ENCODE assay signal across 33 cellular contexts in the genomic region with DNA sequence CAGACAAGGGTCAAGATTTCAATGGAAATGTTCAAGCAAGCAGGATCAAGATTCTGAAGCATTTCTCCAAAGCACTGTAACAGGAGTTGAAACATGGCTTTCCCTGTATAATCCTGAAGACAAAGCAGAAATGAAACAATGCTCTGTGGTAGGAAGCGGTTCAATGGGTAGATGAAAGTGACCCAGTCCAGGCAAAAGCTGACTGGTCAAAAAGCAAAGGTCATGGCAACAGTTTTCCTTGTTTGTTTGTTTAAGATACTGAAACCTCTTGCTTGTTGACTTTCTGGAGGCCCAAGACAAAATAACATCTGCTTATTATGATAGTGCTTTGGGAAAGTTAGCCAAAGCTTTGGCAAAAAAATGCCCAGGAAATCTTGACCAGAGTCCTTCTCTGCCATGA.
"Had no signal": no experiment of that assay in that cellular context is flagged by ENCODE, and none has a peak within 500 bp of the region (broad histone marks: within the 10 kb centered on the region; RNA-seq: fewer than 3 reads in every experiment).

No MANE protein-coding gene starts in this region.

- H3K27ac ChIP-seq: brain microvascular endothelial cell, WERI-Rb-1 had no signal

- H3K4me3 ChIP-seq: K562 had no signal

- H3K27me3 Mint-ChIP-seq: activated CD4-positive, alpha-beta memory T cell treated with anti-CD3 and anti-CD28 coated beads, Interleukin-2, amount 10 ng/mL, durations not matched to agents 7 days and 5 days; activated CD8-positive, alpha-beta memory T cell treated with anti-CD3 and anti-CD28 coated beads, Interleukin-2, amount 10 ng/mL, durations not matched to agents 7 days and 5 days; activated naive CD8-positive, alpha-beta T cell treated with anti-CD3 and anti-CD28 coated beads for 36 hours; central memory CD8-positive, alpha-beta T cell had no signal

- H3K4me1 Mint-ChIP-seq: activated CD4-positive, alpha-beta memory T cell treated with anti-CD3 and anti-CD28 coated beads, Interleukin-2, amount 10 ng/mL, durations not matched to agents 7 days and 5 days; activated CD8-positive, alpha-beta memory T cell treated with anti-CD3 and anti-CD28 coated beads, Interleukin-2, amount 10 ng/mL, durations not matched to agents 7 days and 5 days; activated naive CD8-positive, alpha-beta T cell treated with anti-CD3 and anti-CD28 coated beads for 36 hours; central memory CD8-positive, alpha-beta T cell had no signal

- H3K36me3 Mint-ChIP-seq: activated CD8-positive, alpha-beta memory T cell treated with anti-CD3 and anti-CD28 coated beads, Interleukin-2, amount 10 ng/mL, durations not matched to agents 7 days and 5 days; activated naive CD8-positive, alpha-beta T cell treated with anti-CD3 and anti-CD28 coated beads for 36 hours had no signal

- H3K36me3 ChIP-seq: brain microvascular endothelial cell, WERI-Rb-1 had no signal

- H3K27ac Mint-ChIP-seq: activated CD4-positive, alpha-beta memory T cell treated with anti-CD3 and anti-CD28 coated beads, Interleukin-2, amount 10 ng/mL, durations not matched to agents 7 days and 5 days; activated CD8-positive, alpha-beta memory T cell treated with anti-CD3 and anti-CD28 coated beads, Interleukin-2, amount 10 ng/mL, durations not matched to agents 7 days and 5 days; activated naive CD8-positive, alpha-beta T cell treated with anti-CD3 and anti-CD28 coated beads for 36 hours had no signal

- DNase-seq: activated CD4-positive, alpha-beta memory T cell treated with anti-CD3 and anti-CD28 coated beads, Interleukin-2, amount 10 ng/mL, durations not matched to agents 7 days and 5 days; activated CD4-positive, alpha-beta T cell treated with anti-CD3 and anti-CD28 coated beads for 1 hour; activated CD4-positive, alpha-beta T cell treated with anti-CD3 and anti-CD28 coated beads for 48 hours; activated CD4-positive, CD25-positive, alpha-beta regulatory T cell; activated CD8-positive, alpha-beta memory T cell treated with anti-CD3 and anti-CD28 coated beads for 24 hours; activated CD8-positive, alpha-beta memory T cell treated with anti-CD3 and anti-CD28 coated beads, Interleukin-2, amount 10 ng/mL, durations not matched to agents 7 days and 5 days; activated CD8-positive, alpha-beta memory T cell treated with anti-CD3 and anti-CD28 coated beads, Interleukin-2, amount 50 U/mL, for 48 hours; activated effector memory CD4-positive, alpha-beta T cell treated with Interleukin-2 at 50 U/mL for 16 hours; activated naive CD4-positive, alpha-beta T cell treated with anti-CD3 and anti-CD28 coated beads, Interleukin-2, amount 50 U/mL, for 16 hours; activated naive CD8-positive, alpha-beta T cell treated with anti-CD3 and anti-CD28 coated beads for 36 hours; activated T-cell treated with anti-CD3 and anti-CD28 coated beads, Interleukin-2, amount 50 U/mL, for 48 hours; amniotic stem cell; aorta; brain microvascular endothelial cell; NCI-H1048; NCI-H1105 treated with DMSO at 0.1 percent for 48 hours; NCI-H1436; NCI-H1694; NCI-H1930; NCI-H2081 treated with DMSO at 0.1 percent for 48 hours; NCI-H226; NCI-H446 treated with DMSO at 0.1 percent for 48 hours; NCI-H524; NCI-H69; NCI-H82; SHP77 treated with DMSO at 0.1 percent for 48 hours; SW 1271; T-helper 1 cell; T-helper 2 cell; T-helper 9 cell; WERI-Rb-1 had no signal

- H3K4me3 Mint-ChIP-seq: activated CD4-positive, alpha-beta memory T cell treated with anti-CD3 and anti-CD28 coated beads, Interleukin-2, amount 10 ng/mL, durations not matched to agents 7 days and 5 days; activated CD8-positive, alpha-beta memory T cell treated with anti-CD3 and anti-CD28 coated beads, Interleukin-2, amount 10 ng/mL, durations not matched to agents 7 days and 5 days; activated naive CD8-positive, alpha-beta T cell treated with anti-CD3 and anti-CD28 coated beads for 36 hours; central memory CD8-positive, alpha-beta T cell had no signal

- H3K27me3 ChIP-seq: brain microvascular endothelial cell had no signal
